In the genomic region with DNA sequence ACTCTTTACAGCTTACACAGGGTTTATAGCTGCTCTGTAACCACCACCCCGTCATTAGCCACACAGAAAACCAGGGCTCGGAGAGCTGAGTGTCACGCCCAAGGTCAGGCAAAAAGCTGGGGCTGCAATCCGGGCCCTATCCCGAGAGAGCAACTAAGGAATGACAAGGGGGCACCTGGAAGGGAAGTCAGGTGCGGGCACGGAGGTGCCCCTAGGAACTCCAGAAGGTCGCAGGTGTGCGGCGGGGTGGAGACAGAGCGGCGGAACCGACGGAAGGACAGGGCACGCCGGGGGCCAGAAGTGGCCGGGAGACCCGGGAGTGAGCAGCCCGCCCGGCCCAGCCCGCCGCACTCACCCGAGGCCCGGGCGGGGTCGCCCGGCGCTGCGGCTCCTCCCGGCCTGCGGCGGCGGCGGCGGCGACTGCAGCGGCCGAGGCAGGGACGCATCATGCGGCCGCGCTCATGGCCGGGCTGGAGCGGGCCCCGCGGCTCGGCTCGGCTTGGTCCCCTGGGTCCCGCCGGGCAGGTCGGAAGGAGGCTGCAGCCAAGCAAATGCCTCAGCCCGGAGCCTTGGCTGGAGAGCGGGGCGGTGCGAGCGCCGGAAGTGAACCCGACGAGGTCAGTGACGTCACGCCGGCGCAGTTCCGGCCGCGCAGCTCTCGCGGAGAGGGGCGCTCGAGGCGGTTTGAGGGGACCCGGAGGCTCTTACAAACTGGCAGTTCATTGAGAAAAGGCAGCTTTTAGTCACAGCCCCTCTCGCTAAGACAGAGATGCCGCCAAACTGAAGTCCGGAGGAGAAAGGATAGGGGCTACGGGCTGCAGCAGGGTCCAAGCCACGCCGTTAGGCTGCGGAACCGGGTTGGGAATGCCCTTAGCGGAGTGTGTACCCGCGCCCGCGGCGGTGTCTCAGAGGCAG, we compare ENCODE assay signal across 8 cellular contexts. TPM values are rescaled to one million over a fixed set of nuclear protein-coding genes. Genes with fewer than 3 reads are reported as not detected.
DNase-seq lines count a peak whose midpoint lies in the region; ATAC-seq, FAIRE-seq and TF ChIP-seq lines count a peak whose summit lies in the region.

A gene with protein sequence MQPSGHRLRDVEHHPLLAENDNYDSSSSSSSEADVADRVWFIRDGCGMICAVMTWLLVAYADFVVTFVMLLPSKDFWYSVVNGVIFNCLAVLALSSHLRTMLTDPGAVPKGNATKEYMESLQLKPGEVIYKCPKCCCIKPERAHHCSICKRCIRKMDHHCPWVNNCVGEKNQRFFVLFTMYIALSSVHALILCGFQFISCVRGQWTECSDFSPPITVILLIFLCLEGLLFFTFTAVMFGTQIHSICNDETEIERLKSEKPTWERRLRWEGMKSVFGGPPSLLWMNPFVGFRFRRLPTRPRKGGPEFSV (minus strand): TSS at position 605 of the 915 bp plus-strand sequence. CDS start 20,917 bp downstream, outside the sequence.

- TF ChIP-seq CTCF in D721Med (IDR thresholded peaks at IDR 0.05; ENCODE audit: insufficient read depth, missing control alignments): no peak
- TF ChIP-seq CTCF in Panc1 (IDR thresholded peaks at IDR 0.05): no peak

- peak within 1 kb of the TSS; percentile 89 for H3K9ac ChIP-seq in HUES48 (ENCODE audit: low read depth, low read length)

- POLR2A ChIA-PET in Panc1 (lab: Charles Lee): no interaction called here

- H3K27me3 ChIP-seq in HUES48 (ENCODE audit: control insufficient read depth, insufficient read depth, low read length) (no peaks in the 10 kb centered on the region), Panc1 (ENCODE audit: control insufficient read depth, insufficient read depth, low read length) (no peaks in the 10 kb centered on the region)

- H3K4me1 ChIP-seq in HUES48 (ENCODE audit: control insufficient read depth, insufficient read depth, low read length): peaks cover 4% of the 10 kb centered on the region; the same call in 1 of the 2 replicates
- H3K4me1 ChIP-seq in Panc1 (ENCODE audit: control insufficient read depth, insufficient read depth, low read length): peaks cover 31% of the 10 kb centered on the region

- H3K36me3 Mint-ChIP-seq in activated T-cell treated with anti-CD3 and anti-CD28 coated beads, Interleukin-2, amount 50 U/mL, for 4 hours (ENCODE audit: insufficient read depth): peaks cover 3% of the 10 kb centered on the region

- no peaks in the 10 kb centered on the region for H3K9me3 ChIP-seq in HUES48 (ENCODE audit: control insufficient read depth, insufficient read depth, low read length)
- H3K9me3 ChIP-seq in Panc1 (ENCODE audit: control insufficient read depth, insufficient read depth, low read depth, low read length): no peaks in the 10 kb centered on the region

- no TSS peak for BruUV-seq in Panc1 (replicated peaks; lab: Mats Ljungman, UMichigan)

- CTCF ChIA-PET in Panc1 (lab: Charles Lee): no interaction called here

- FAIRE-seq in D721Med (lab: Jason Lieb, UNC): no peak

- in situ Hi-C loops in Panc1 (cut with HindIII; ENCODE audit: low pct_unique_long_range_greater_than_20kb, low sequenced_read_pairs): no loop called here

- peaks cover 35% of the 10 kb centered on the region for H3K4me1 Mint-ChIP-seq in activated T-cell treated with anti-CD3 and anti-CD28 coated beads, Interleukin-2, amount 50 U/mL, for 4 hours (ENCODE audit: low read depth)

- peak; percentile 93 for ATAC-seq in GM21381 (IDR thresholded peaks at IDR 0.05; ENCODE audit: unreplicated experiment)
- ATAC-seq in Panc1: peak; percentile 96
- ATAC-seq in activated T-cell treated with anti-CD3 and anti-CD28 coated beads, Interleukin-2, amount 50 U/mL, for 4 hours: peak; percentile 95 to 96
- ATAC-seq in esophagus mucosa: peak; percentile 90

- H3K9me3 Mint-ChIP-seq in activated T-cell treated with anti-CD3 and anti-CD28 coated beads, Interleukin-2, amount 50 U/mL, for 4 hours: no peaks in the 10 kb centered on the region

- H3K4me3 ChIP-seq in HUES48 (ENCODE audit: low read depth, low read length) (peak within 1 kb of the TSS; percentile 88), Panc1 (ENCODE audit: low read depth in 2 of 2, low read length in 2 of 2) (peak within 1 kb of the TSS; percentile 88 to 94)

- DNase-seq in D721Med (ENCODE audit: insufficient read length, low spot score) (peak; percentile 53), Panc1 (ENCODE audit: low read depth, low spot score) (no peak), myocyte (ENCODE audit: low read depth) (peak; percentile 87)
- peak; percentile 82 for DNase-seq in activated T-cell treated with anti-CD3 and anti-CD28 coated beads, Interleukin-2, amount 50 U/mL, for 4 hours
- DNase-seq in stimulated activated CD8-positive, alpha-beta memory T cell treated with anti-CD3 and anti-CD28 coated beads, Interleukin-7, amount 100 ng/mL, for 48 hours (ENCODE audit: extremely low read depth in 1 of 2, low read depth in 1 of 2): peak; percentile 74 to 81

- peak within 1 kb of the TSS; percentile 97 for H3K4me3 Mint-ChIP-seq in activated T-cell treated with anti-CD3 and anti-CD28 coated beads, Interleukin-2, amount 50 U/mL, for 4 hours

- H3K36me3 ChIP-seq in HUES48 (ENCODE audit: control insufficient read depth, insufficient read depth, low read length) (no peaks in the 10 kb centered on the region), Panc1 (ENCODE audit: control insufficient read depth, insufficient read depth, low read length) (peaks cover 10% of the 10 kb centered on the region; the same call in 1 of the 2 replicates)

- H3K27me3 Mint-ChIP-seq in activated T-cell treated with anti-CD3 and anti-CD28 coated beads, Interleukin-2, amount 50 U/mL, for 4 hours (ENCODE audit: low read depth): peaks cover 2% of the 10 kb centered on the region

- intact Hi-C loops in Panc1 (cut with micrococcal nuclease; ENCODE audit: unreplicated experiment): no loop called here

- H3K27ac ChIP-seq in HUES48 (ENCODE audit: low read depth, low read length) (peak within 1 kb of the TSS; percentile 95), Panc1 (ENCODE audit: low read length) (peak within 1 kb of the TSS; percentile 97)

RNA-seq across cellular contexts. Expression of the gene that starts here (rescaled TPM):
- total RNA-seq in Panc1 (2021; ENCODE audit: unreplicated experiment) (71.5 TPM), esophagus mucosa (17.1 TPM), myocyte (54.7 and 75.7 TPM in 2 replicates)
- 74.5 TPM for polyA plus RNA-seq in Panc1 (2012; ENCODE audit: insufficient read length)
- 10 to 100 TPM; 27.2 to 34.6 (median 31.8) TPM for total RNA-seq in activated T-cell treated with anti-CD3 and anti-CD28 coated beads, Interleukin-2, amount 50 U/mL, for 4 hours
- 51.5 TPM for polyA plus RNA-seq in myocyte (2012)
